ENCODE assay signal across 19 cellular contexts in the genomic region with DNA sequence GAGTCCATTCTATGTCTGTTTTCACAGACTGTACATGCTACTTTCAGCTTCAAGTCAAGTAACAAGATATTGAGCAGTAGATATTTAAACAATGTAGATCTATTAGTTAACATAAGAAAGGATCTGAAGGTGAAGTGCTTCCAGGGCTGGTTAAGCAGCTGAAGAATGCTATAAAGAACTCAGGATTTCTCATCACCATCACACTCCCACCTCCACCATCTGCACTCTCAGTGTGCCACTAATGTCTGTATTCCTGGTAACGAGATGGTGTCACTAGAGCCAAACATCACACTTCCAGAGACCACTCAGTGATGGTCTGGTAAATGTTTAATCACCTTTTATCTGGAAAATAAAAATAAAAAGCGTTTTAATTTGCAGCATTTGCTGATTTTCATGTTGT.
"Had no signal": no experiment of that assay in that cellular context is flagged by ENCODE, and none has a peak within 500 bp of the region (broad histone marks: within the 10 kb centered on the region; RNA-seq: fewer than 3 reads in every experiment).

No MANE protein-coding gene starts in this region.

- DNase-seq: activated CD4-positive, alpha-beta T cell treated with anti-CD3 and anti-CD28 coated beads, Interleukin-2, amount 50 U/mL, for 48 hours; activated gamma-delta T cell; colonic mucosa; gastrocnemius medialis; heart left ventricle; left ventricle myocardium superior; mucosa of descending colon; naive B cell; stimulated activated CD4-positive, alpha-beta T cell treated with anti-CD3 and anti-CD28 coated beads, Interleukin-15, amount 100 ng/mL, for 24 hours; stimulated activated CD4-positive, alpha-beta T cell treated with anti-CD3 and anti-CD28 coated beads, Interleukin-2, amount 100 ng/mL, for 48 hours; stimulated activated naive CD8-positive, alpha-beta T cell treated with anti-CD3 and anti-CD28 coated beads, Interleukin-15, amount 100 ng/mL, for 72 hours; transverse colon; uterus; WERI-Rb-1 had no signal

- ATAC-seq: gastrocnemius medialis; heart left ventricle; left ventricle myocardium superior; mucosa of descending colon; stimulated activated naive CD8-positive, alpha-beta T cell treated with anti-CD3 and anti-CD28 coated beads, Interleukin-15, amount 100 ng/mL, for 72 hours had no signal

- H3K9me3 ChIP-seq: ascending aorta, colonic mucosa, gastrocnemius medialis, heart left ventricle, prostate gland, right atrium auricular region, suprapubic skin, transverse colon, uterus had no signal

- H3K27me3 ChIP-seq: ascending aorta, colonic mucosa, heart left ventricle, right atrium auricular region, suprapubic skin, transverse colon, uterus had no signal

- H3K4me1 ChIP-seq: ascending aorta, colonic mucosa, gastrocnemius medialis, heart left ventricle, prostate gland, right atrium auricular region, suprapubic skin, transverse colon, uterus had no signal

- H3K27ac ChIP-seq: ascending aorta, colonic mucosa, gastrocnemius medialis, heart left ventricle, prostate gland, right atrium auricular region, skin epidermis, suprapubic skin, transverse colon, uterus, WERI-Rb-1 had no signal

- H3K36me3 ChIP-seq: ascending aorta, colonic mucosa, gastrocnemius medialis, heart left ventricle, prostate gland, right atrium auricular region, suprapubic skin, transverse colon, uterus, WERI-Rb-1 had no signal

- H3K4me3 ChIP-seq: ascending aorta, colonic mucosa, gastrocnemius medialis, mucosa of descending colon, prostate gland, right atrium auricular region, skin epidermis, suprapubic skin, transverse colon, uterus had no signal
